8 cellular contexts compared by ENCODE assay signal in the genomic region with DNA sequence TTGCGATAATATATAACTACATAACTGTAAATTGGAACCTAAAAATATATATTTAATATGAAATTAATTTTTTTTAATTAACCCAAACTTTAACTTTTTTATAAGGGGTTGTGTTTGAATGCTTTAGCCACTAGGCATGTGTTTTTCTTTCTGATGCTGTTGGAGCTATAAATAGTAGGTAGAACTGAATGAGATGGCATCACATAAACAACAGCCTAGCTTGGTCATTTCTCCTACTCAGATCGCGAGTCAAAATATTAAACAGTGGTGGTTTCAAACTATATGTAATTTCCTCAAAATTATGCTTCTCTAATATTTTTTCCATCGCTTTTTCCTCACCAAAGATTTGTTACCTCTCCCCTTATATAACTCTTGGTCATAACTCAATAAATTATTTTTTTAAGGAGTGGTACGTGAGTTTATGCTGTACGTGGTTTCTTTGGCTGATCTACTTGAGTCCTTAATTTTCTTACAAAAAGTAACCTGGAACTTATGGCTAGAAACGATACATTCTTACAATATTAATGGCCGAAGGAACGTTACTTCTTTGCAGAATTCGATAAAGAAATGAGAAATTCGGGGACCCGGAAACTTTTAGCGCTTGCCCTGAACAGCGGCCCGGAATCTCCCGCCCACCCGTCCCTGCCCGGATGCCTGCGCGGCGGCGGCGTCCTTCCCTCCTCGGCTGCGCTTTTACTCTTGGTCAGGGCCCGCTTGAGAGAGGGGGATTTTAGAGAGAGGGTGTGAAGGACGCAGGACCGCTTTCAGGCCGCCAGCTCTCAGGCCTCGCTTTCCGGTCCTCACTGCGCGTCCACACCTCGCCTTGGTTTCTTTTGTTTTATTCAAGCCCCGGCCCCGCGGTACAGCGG.
DNase-seq lines count a peak whose midpoint lies in the region; ATAC-seq and TF ChIP-seq lines count a peak whose summit lies in the region.

No MANE protein-coding gene starts in this region.

- H4K20me1 ChIP-seq in DOHH2 (ENCODE audit: control insufficient read depth, insufficient read depth, low read depth, low read length) = peaks cover 27% of the 10 kb centered on the region

- DNase-seq in HT-29 (ENCODE audit: low spot score) (peak; percentile 60), RWPE1 (ENCODE audit: low spot score) (peak; percentile 65), adrenal gland (peak in 6 of 7 donors; percentile 59 to 80 (median 65)), right cardiac atrium (peak; percentile 64 to 82 (median 79)), gastrocnemius medialis (no peak), NCI-H2196 treated with DMSO at 0.1 percent for 48 hours (lab: John Stamatoyannopoulos, UW; ENCODE audit: unreplicated experiment) (no peak)

- TF ChIP-seq CTCF in DOHH2 (IDR thresholded peaks at IDR 0.05; ENCODE audit: low read depth, low read length, poor library complexity, severe bottlenecking) (no peak), RWPE1 (conservative IDR thresholded peaks at IDR 0.05; ENCODE audit: low read depth) (no peak), adrenal gland (IDR thresholded peaks at IDR 0.05) (no peak), gastrocnemius medialis (IDR thresholded peaks at IDR 0.05 in 4 of 5, conservative IDR thresholded peaks at IDR 0.05 in 1 of 5) (no peak)

- H3K9me3 ChIP-seq in DOHH2 (ENCODE audit: control insufficient read depth, insufficient read depth, low read length) (no peaks in the 10 kb centered on the region), adrenal gland (replicated peaks in 1 of 3) (no peaks in the 10 kb centered on the region), right cardiac atrium (ENCODE audit: control insufficient read depth, low read length) (no peaks in the 10 kb centered on the region), gastrocnemius medialis (no peaks in the 10 kb centered on the region)

- H3K4me1 ChIP-seq in DOHH2 (ENCODE audit: control insufficient read depth, low read length) (peaks cover 56% of the 10 kb centered on the region), adrenal gland (replicated peaks in 1 of 2) (peaks cover 11 to 37% of the 10 kb centered on the region in 2 donors), right cardiac atrium (ENCODE audit: control insufficient read depth, insufficient read depth, low read length) (peaks cover 3% of the 10 kb centered on the region), gastrocnemius medialis (peaks cover 52 to 58% of the 10 kb centered on the region in 2 donors)

- peak overlapping the region; percentile 76 for H3K4me2 ChIP-seq in DOHH2 (ENCODE audit: low read length)

- TF ChIP-seq POLR2A in adrenal gland (IDR thresholded peaks at IDR 0.05) (peak in 1 of 2 donors; percentile 7), gastrocnemius medialis (IDR thresholded peaks at IDR 0.05) (peak in 1 of 2 donors; percentile 56)

- H3K27me3 ChIP-seq in DOHH2 (ENCODE audit: control insufficient read depth, low read length) (no peaks in the 10 kb centered on the region), adrenal gland (no peaks in the 10 kb centered on the region), right cardiac atrium (ENCODE audit: control insufficient read depth, insufficient read depth) (no peaks in the 10 kb centered on the region), gastrocnemius medialis (no peaks in the 10 kb centered on the region)

- peak overlapping the region; percentile 87 for H3K4me3 ChIP-seq in DOHH2 (ENCODE audit: low read length)
- H3K4me3 ChIP-seq in adrenal gland = peak overlapping the region; percentile 51 to 95 (median 86)
- H3K4me3 ChIP-seq in right cardiac atrium (ENCODE audit: low read length) = peak overlapping the region; percentile 80
- peak overlapping the region; percentile 81 to 94 (median 86) for H3K4me3 ChIP-seq in gastrocnemius medialis

- in situ Hi-C loops in gastrocnemius medialis (cut with MboI; ENCODE audit: low sequenced_read_pairs in 4 of 4) = loop anchor here in 2 of 4 donors (5.0 to 10.0 kb wide), 4 partner anchors 63 to 336 kb away; no protein-coding TSS in a partner anchor

- peaks cover 23% of the 10 kb centered on the region for H3F3A ChIP-seq in DOHH2 (ENCODE audit: control insufficient read depth, insufficient read depth)

- POLR2A ChIA-PET in RWPE1 (lab: Yijun Ruan, JAX; ENCODE audit: low non-redundant PET) = interaction anchor here (1.7 kb wide), 1 partner anchor 31 kb away, joined by 3 read pairs; no protein-coding TSS in a partner anchor

- intact Hi-C loops in adrenal gland (cut with DNase I) = no loop called here
- intact Hi-C loops in right cardiac atrium (cut with DNase I) = loop anchor here in 3 of 4 donors (2.0 to 10.0 kb wide), 5 partner anchors 236 to 334 kb away; a partner anchor contains a TSS
- intact Hi-C loops in gastrocnemius medialis (cut with DNase I; ENCODE audit: low total_unique reads) = loop anchor here (1.0 to 10.0 kb wide), 8 partner anchors 43 to 1706 kb away; a partner anchor contains a TSS

- WGBS in adrenal gland, 4 donors = 3 to 5% (median 4%) methylated on average over 19 to 38 of the region's 38 CpGs
- WGBS in right cardiac atrium = 3% methylated on average over 38 of the region's 38 CpGs

- peak; percentile 32 for ATAC-seq in GM21423 (IDR thresholded peaks at IDR 0.05; ENCODE audit: unreplicated experiment)
- peak; percentile 47 to 67 for ATAC-seq in right cardiac atrium
- ATAC-seq in gastrocnemius medialis = peak; percentile 35 to 56

- peaks cover 85% of the 10 kb centered on the region for H3K79me2 ChIP-seq in DOHH2 (ENCODE audit: control insufficient read depth, low read length)

- H3K36me3 ChIP-seq in DOHH2 (ENCODE audit: control insufficient read depth, low read length) (0 out of 2 replicates have a peak, but pooled peaks cover 3% of the 10 kb centered on the region), adrenal gland (replicated peaks in 1 of 2) (no peaks in the 10 kb centered on the region), gastrocnemius medialis (no peaks in the 10 kb centered on the region)

- CTCF ChIA-PET in RWPE1 (lab: Yijun Ruan, JAX) = interaction anchor here (0.6 kb wide), 3 partner anchors 160 to 302 kb away, joined by 3 to 5 read pairs (median 3); no protein-coding TSS in a partner anchor

- peak overlapping the region; percentile 93 for H3K27ac ChIP-seq in DOHH2 (ENCODE audit: low read depth, low read length)
- peak overlapping the region; percentile 100 for H3K27ac ChIP-seq in RWPE1
- peak overlapping the region; percentile 95 to 99 (median 99) for H3K27ac ChIP-seq in adrenal gland
- peak overlapping the region; percentile 99 for H3K27ac ChIP-seq in right cardiac atrium (ENCODE audit: low read length)
- peak overlapping the region; percentile 97 to 100 (median 98) for H3K27ac ChIP-seq in gastrocnemius medialis

- H3K9me2 ChIP-seq in DOHH2 (replicated peaks; ENCODE audit: control insufficient read depth, low read length) = no peaks in the 10 kb centered on the region

Comparison
In these comparisons a context has a peak if more than half of its experiments do, and no peak if none do; other contexts are left out.
1. DNase-seq: peak in HT-29 (single experiment), RWPE1 (single experiment), adrenal gland (6 of 7) and right cardiac atrium (3 of 3); none in gastrocnemius medialis (0 of 2) and NCI-H2196 treated with DMSO at 0.1 percent for 48 hours (single experiment).
2. intact Hi-C loops: an anchor here in right cardiac atrium (2.0 to 10.0 kb wide) and gastrocnemius medialis (1.0 to 10.0 kb wide); none called in adrenal gland.
3. Peak in every context shown above with its lines, with median percentiles within 50 percentile points of each other: H3K27ac ChIP-seq, H3K4me3 ChIP-seq and ATAC-seq.